In genomic region chr2:2845796-2846315, GRCh38 we compare ENCODE assay signal across 14 cellular contexts.
"Had no signal": no experiment of that assay in that cellular context is flagged by ENCODE, and none has a peak within 500 bp of the region (broad histone marks: within the 10 kb centered on the region; RNA-seq: fewer than 3 reads in every experiment).

No MANE protein-coding gene starts in this region.

- H3K4me3 ChIP-seq: heart right ventricle, sigmoid colon, tibial artery, vagina had no signal

- DNase-seq: activated CD4-positive, alpha-beta memory T cell treated with anti-CD3 and anti-CD28 coated beads for 36 hours; activated T-cell treated with anti-CD3 and anti-CD28 coated beads, Interleukin-2, amount 50 U/mL, for 4 hours; amniotic stem cell; brain microvascular endothelial cell; foreskin melanocyte; natural killer cell; stimulated activated CD4-positive, alpha-beta T cell treated with anti-CD3 and anti-CD28 coated beads, Interleukin-2, amount 100 ng/mL, for 48 hours; stimulated activated naive CD8-positive, alpha-beta T cell treated with anti-CD3 and anti-CD28 coated beads, Interleukin-15, amount 100 ng/mL, for 72 hours; T-helper 9 cell had no signal

- H3K9me3 ChIP-seq: heart right ventricle, sigmoid colon, tibial artery, vagina had no signal

- H3K27ac Mint-ChIP-seq: activated CD4-positive, alpha-beta memory T cell treated with anti-CD3 and anti-CD28 coated beads for 36 hours; natural killer cell; stimulated activated naive CD8-positive, alpha-beta T cell treated with anti-CD3 and anti-CD28 coated beads, Interleukin-15, amount 100 ng/mL, for 72 hours had no signal

- H3K27me3 ChIP-seq: brain microvascular endothelial cell, heart right ventricle, sigmoid colon, vagina had no signal

- ATAC-seq: activated naive CD4-positive, alpha-beta T cell treated with anti-CD3 and anti-CD28 coated beads, Interleukin-2, amount 50 U/mL, for 72 hours; activated T-cell treated with anti-CD3 and anti-CD28 coated beads, Interleukin-2, amount 50 U/mL, for 4 hours; natural killer cell had no signal

- H3K9me3 Mint-ChIP-seq: activated CD4-positive, alpha-beta memory T cell treated with anti-CD3 and anti-CD28 coated beads for 36 hours; activated naive CD4-positive, alpha-beta T cell treated with anti-CD3 and anti-CD28 coated beads, Interleukin-2, amount 50 U/mL, for 72 hours; activated T-cell treated with anti-CD3 and anti-CD28 coated beads, Interleukin-2, amount 50 U/mL, for 4 hours; natural killer cell; stimulated activated naive CD8-positive, alpha-beta T cell treated with anti-CD3 and anti-CD28 coated beads, Interleukin-15, amount 100 ng/mL, for 72 hours had no signal

- H3K27ac ChIP-seq: brain microvascular endothelial cell, sigmoid colon, tibial artery, vagina had no signal

- H3K27me3 Mint-ChIP-seq: activated CD4-positive, alpha-beta memory T cell treated with anti-CD3 and anti-CD28 coated beads for 36 hours; stimulated activated naive CD8-positive, alpha-beta T cell treated with anti-CD3 and anti-CD28 coated beads, Interleukin-15, amount 100 ng/mL, for 72 hours had no signal

- H3K4me1 Mint-ChIP-seq: natural killer cell; stimulated activated naive CD8-positive, alpha-beta T cell treated with anti-CD3 and anti-CD28 coated beads, Interleukin-15, amount 100 ng/mL, for 72 hours had no signal

- H3K4me3 Mint-ChIP-seq: activated CD4-positive, alpha-beta memory T cell treated with anti-CD3 and anti-CD28 coated beads for 36 hours; activated T-cell treated with anti-CD3 and anti-CD28 coated beads, Interleukin-2, amount 50 U/mL, for 4 hours; natural killer cell; stimulated activated naive CD8-positive, alpha-beta T cell treated with anti-CD3 and anti-CD28 coated beads, Interleukin-15, amount 100 ng/mL, for 72 hours had no signal

- H3K36me3 ChIP-seq: brain microvascular endothelial cell, heart right ventricle, sigmoid colon, tibial artery, vagina had no signal

- H3K36me3 Mint-ChIP-seq: activated CD4-positive, alpha-beta memory T cell treated with anti-CD3 and anti-CD28 coated beads for 36 hours; activated naive CD4-positive, alpha-beta T cell treated with anti-CD3 and anti-CD28 coated beads, Interleukin-2, amount 50 U/mL, for 72 hours; natural killer cell had no signal
